In genomic region chr4:38856046-38856445, GRCh38 we compare ENCODE assay signal across 8 cellular contexts. TPM values are rescaled to one million over a fixed set of nuclear protein-coding genes. Genes with fewer than 3 reads are reported as not detected.
DNase-seq lines count a peak whose midpoint lies in the region; ATAC-seq, FAIRE-seq and TF ChIP-seq lines count a peak whose summit lies in the region.

No MANE protein-coding gene starts in this region.

- no peak for TF ChIP-seq EP300 in K562 (IDR thresholded peaks at IDR 0.05; ENCODE audit: low read length)

- H3K27ac Mint-ChIP-seq in naive thymus-derived CD8-positive, alpha-beta T cell = peak overlapping the region; percentile 39 to 94 (median 88)

- WGBS in K562 (ENCODE audit: insufficient coverage, low coverage, missing lambda C conversion rate) = 19% methylated on average over 4 of the region's 4 CpGs

- TSS peak; percentile 68 for BruUV-seq in K562 (replicated peaks; lab: Mats Ljungman, UMichigan)

- H3K9me1 ChIP-seq in K562 (ENCODE audit: control insufficient read depth, insufficient read depth, low read length) = no peaks in the 10 kb centered on the region

- H3K36me3 ChIP-seq in DND-41 (ENCODE audit: insufficient read depth, low read length) (no peaks in the 10 kb centered on the region), K562 (ENCODE audit: control insufficient read depth, insufficient read depth, low read length) (no peaks in the 10 kb centered on the region)

- FAIRE-seq in K562 (lab: Jason Lieb, UNC) (no peak), GM19239 (lab: Jason Lieb, UNC) (no peak)

- H4K20me1 ChIP-seq in DND-41 (ENCODE audit: insufficient read depth, low read length) (no peaks in the 10 kb centered on the region), K562 (replicated peaks; ENCODE audit: control insufficient read depth, insufficient read depth, low read length) (no peaks in the 10 kb centered on the region)

- DNase-seq in DND-41 (peak; percentile 37), M059J (ENCODE audit: low read depth) (peak; percentile 10), K562 (ENCODE audit: extremely low read depth in 1 of 4, low spot score in 3 of 4) (no peak), GM19239 (ENCODE audit: insufficient read length, low spot score) (no peak), foreskin fibroblast (no peak), posterior vena cava (ENCODE audit: low spot score) (no peak)
- no peak for DNase-seq in naive thymus-derived CD8-positive, alpha-beta T cell

- H3K4me3 ChIP-seq in DND-41 (ENCODE audit: low read depth in 1 of 2, low read length in 2 of 2) (peak overlapping the region in 1 of 2 experiments; percentile 41; a peak in 1 of 4 replicates), K562 (peak overlapping the region; percentile 20; the same call in 1 of the 2 replicates), foreskin fibroblast (ENCODE audit: low read depth in 1 of 2, low read length in 2 of 2) (no peak overlapping the region)

- H3K4me1 ChIP-seq in DND-41 (ENCODE audit: insufficient read depth, low read length) (peaks cover 29% of the 10 kb centered on the region), K562 (replicated peaks in 1 of 2; ENCODE audit: control insufficient read depth in 2 of 2, insufficient read depth in 2 of 2, low read length in 2 of 2) (peaks cover 0 to 20% of the 10 kb centered on the region in 2 experiments; a peak in 3 of 5 replicates)

- POLR2A ChIA-PET in K562 (lab: Yijun Ruan, JAX) = interaction anchor here (0.7 to 1.7 kb wide), 4 partner anchors 12 to 534 kb away, joined by 3 to 5 read pairs (median 4); no protein-coding TSS in a partner anchor
- POLR2A ChIA-PET in naive thymus-derived CD8-positive, alpha-beta T cell (lab: Charles Lee) = interaction anchor here (1.0 to 1.4 kb wide), 2 partner anchors 10 to 94 kb away, joined by 3 to 5 read pairs; no protein-coding TSS in a partner anchor

- TF ChIP-seq CTCF in DND-41 (IDR thresholded peaks at IDR 0.05; ENCODE audit: borderline replicate concordance, extremely low read depth, low read length, poor library complexity, severe bottlenecking) = no peak
- TF ChIP-seq CTCF in K562 (IDR thresholded peaks at IDR 0.05 in 2 of 3, conservative IDR thresholded peaks at IDR 0.05 in 1 of 3; ENCODE audit: insufficient read depth in 2 of 3, low read depth in 1 of 3, low read length in 3 of 3) = no peak
- no peak for TF ChIP-seq CTCF in foreskin fibroblast (IDR thresholded peaks at IDR 0.05; ENCODE audit: low read depth, low read length)

- CTCF ChIA-PET in K562 (lab: Yijun Ruan, JAX; ENCODE audit: low intra/inter-chr PET ratio) = interaction anchor here (2.1 kb wide), 1 partner anchor 96 kb away, joined by 11 read pairs; no protein-coding TSS in a partner anchor

- peak overlapping the region; percentile 24; the same call in 1 of the 2 replicates for H3K9ac ChIP-seq in DND-41 (ENCODE audit: low read depth, low read length)
- H3K9ac ChIP-seq in K562 (ENCODE audit: insufficient read depth in 1 of 2, low read depth in 2 of 2, low read length in 2 of 2) = peak overlapping the region in 1 of 2 experiments; percentile 57; a peak in 2 of 4 replicates

- peaks cover 0 to 9% (median 2%) of the 10 kb centered on the region in 9 donors for H3K9me3 Mint-ChIP-seq in naive thymus-derived CD8-positive, alpha-beta T cell

- H3K27ac ChIP-seq in DND-41 (ENCODE audit: low read length) = no peak overlapping the region
- H3K27ac ChIP-seq in K562 (ENCODE audit: extremely low read depth, low read depth, low read length) = peak overlapping the region; percentile 54; the same call in 1 of the 3 replicates

- in situ Hi-C loops in K562 (cut with MboI) = no loop called here

- H3K27me3 Mint-ChIP-seq in naive thymus-derived CD8-positive, alpha-beta T cell = no peaks in the 10 kb centered on the region

- H3K9me3 ChIP-seq in DND-41 (ENCODE audit: insufficient read depth, low read length, severe bottlenecking) (no peaks in the 10 kb centered on the region), K562 (replicated peaks; ENCODE audit: control insufficient read depth, insufficient read depth, low read depth, low read length) (no peaks in the 10 kb centered on the region)

- ATAC-seq in DND-41 (ENCODE audit: insufficient read depth, low read depth) (peak; percentile 67), K562 (peak; percentile 46), GM19023 (IDR thresholded peaks at IDR 0.05; ENCODE audit: unreplicated experiment) (no peak)
- peak; percentile 37 to 46 for ATAC-seq in naive thymus-derived CD8-positive, alpha-beta T cell

- TF ChIP-seq POLR2A in K562 (conservative IDR thresholded peaks at IDR 0.05) = no peak

- H2AFZ ChIP-seq in DND-41 (ENCODE audit: low read depth, low read length) (no peak overlapping the region), K562 (ENCODE audit: low read depth, low read length) (peak overlapping the region; percentile 88)

- no peaks in the 10 kb centered on the region for H3K79me2 ChIP-seq in DND-41 (ENCODE audit: insufficient read depth, low read length)
- no peaks in the 10 kb centered on the region for H3K79me2 ChIP-seq in K562 (ENCODE audit: control insufficient read depth, insufficient read depth, low read length)

- peak overlapping the region; percentile 39 to 91 (median 64) for H3K4me3 Mint-ChIP-seq in naive thymus-derived CD8-positive, alpha-beta T cell

- no peak for TF ChIP-seq RAD21 in K562 (CRISPR knock-in tag; conservative IDR thresholded peaks at IDR 0.05 in 1 of 2, IDR thresholded peaks at IDR 0.05 in 1 of 2)

- no peaks in the 10 kb centered on the region for H3K27me3 ChIP-seq in DND-41 (ENCODE audit: insufficient read depth, low read length, poor library complexity)
- no peaks in the 10 kb centered on the region for H3K27me3 ChIP-seq in K562 (ENCODE audit: control insufficient read depth in 2 of 2, insufficient read depth in 2 of 2, low read length in 2 of 2)

- peaks cover 0 to 3% (median 0%) of the 10 kb centered on the region in 3 donors for H3K36me3 Mint-ChIP-seq in naive thymus-derived CD8-positive, alpha-beta T cell

- intact Hi-C loops in K562 (cut with micrococcal nuclease) (loop anchor here (2.0 to 5.0 kb wide), 3 partner anchors 74 to 794 kb away; partner anchors contain the start of gene TLR10), posterior vena cava (cut with DNase I) (no loop called here)

- H3K4me1 Mint-ChIP-seq in naive thymus-derived CD8-positive, alpha-beta T cell = peaks cover 20 to 58% (median 36%) of the 10 kb centered on the region in 4 donors

- H3K4me2 ChIP-seq in DND-41 (ENCODE audit: insufficient read depth, low read length) (peak overlapping the region; percentile 60), K562 (ENCODE audit: insufficient read depth, low read length) (peak overlapping the region; percentile 50)

RNA-seq across cellular contexts. Expression of gene TLR6, which starts 0.6 kb away (rescaled TPM):
- 2.3 and 2.8 TPM in 2 replicates for total RNA-seq in M059J (2014; rRNA removed; shearing (Covaris generic))
- 1.7 and 5.7 TPM in 2 replicates for total RNA-seq in K562 (2011; cell fraction: chromatin; rRNA removed; ENCODE audit: low replicate concordance)
- 1.0 and 1.4 TPM in 2 replicates for total RNA-seq in K562 (2011; cell fraction: nucleolus; rRNA removed)
- 2.3 and 3.6 TPM in 2 replicates for total RNA-seq in K562 (2011; cell fraction: nucleoplasm; rRNA removed)
- total RNA-seq in K562 (2014; rRNA removed) = 0.64 and 0.65 TPM in 2 replicates
- total RNA-seq in K562 (2014; rRNA removed; fragmentation: Illumina TruSeq; extraction: Trizol) = 1.4 and 1.6 TPM in 2 replicates
- total RNA-seq in K562 (2015; rRNA removed; fragmentation: Illumina TruSeq; extraction: Trizol) = 0.68 and 0.91 TPM in 2 replicates
- 0.95 and 1.5 TPM in 2 replicates for total RNA-seq in K562 (2021)
- 0.69 and 1.9 TPM in 2 replicates for polyA plus RNA-seq in K562 (2011; rRNA removed)
- 0.36 and 0.41 TPM in 2 replicates for polyA plus RNA-seq in K562 (2011; cell fraction: cytosol; rRNA removed)
- 0.45 and 0.51 TPM in 2 replicates for polyA plus RNA-seq in K562 (2011; cell fraction: nucleus; rRNA removed)
- 0.76 and 1.0 TPM in 2 replicates for polyA plus RNA-seq in K562 (2012)
- polyA plus RNA-seq in K562 (2014; fragmentation: Illumina TruSeq; extraction: Trizol) = 1.1 and 1.3 TPM in 2 replicates
- under 1 TPM; 0.08 to 0.45 TPM for polyA plus RNA-seq in K562 (2014; fragmentation: Nextera tagmentation; extraction: Ambion mirVana)
- polyA plus RNA-seq in K562 (2014; rRNA removed) = 0.62 and 1.00 TPM in 2 replicates
- polyA minus RNA-seq in K562 (2011; rRNA and poly(A)+ RNA removed) = 1.7 and 2.6 TPM in 2 replicates
- 0.46 and 1.3 TPM in 2 replicates for polyA minus RNA-seq in K562 (2011; cell fraction: cytosol; rRNA and poly(A)+ RNA removed)
- 0.54 and 0.67 TPM in 2 replicates for polyA minus RNA-seq in K562 (2011; cell fraction: nucleus; rRNA and poly(A)+ RNA removed)
- 1 to 10 TPM; 4.0 to 4.1 TPM for total RNA-seq in naive thymus-derived CD8-positive, alpha-beta T cell
- under 1 TPM in 1 of 3 donors, not detected in 2; 0.29 TPM for polyA plus RNA-seq in naive thymus-derived CD8-positive, alpha-beta T cell
- total RNA-seq in posterior vena cava = 1 to 10 TPM; 4.9 to 6.0 TPM

RNA-seq across cellular contexts. Expression of gene FAM114A1, which starts 11.6 kb away (rescaled TPM):
- total RNA-seq in M059J (2014; rRNA removed; shearing (Covaris generic)) = 98.0 and 156 TPM in 2 replicates
- 39.9 and 41.6 TPM in 2 replicates for total RNA-seq in K562 (2011; cell fraction: chromatin; rRNA removed; ENCODE audit: low replicate concordance)
- 22.4 and 27.0 TPM in 2 replicates for total RNA-seq in K562 (2011; cell fraction: nucleolus; rRNA removed)
- total RNA-seq in K562 (2011; cell fraction: nucleoplasm; rRNA removed) = 20.4 and 26.9 TPM in 2 replicates
- 2.6 and 3.1 TPM in 2 replicates for total RNA-seq in K562 (2014; rRNA removed)
- total RNA-seq in K562 (2014; rRNA removed; fragmentation: Illumina TruSeq; extraction: Trizol) = 4.3 and 5.3 TPM in 2 replicates
- total RNA-seq in K562 (2015; rRNA removed; fragmentation: Illumina TruSeq; extraction: Trizol) = 4.4 and 5.0 TPM in 2 replicates
- total RNA-seq in K562 (2021) = 5.1 and 6.6 TPM in 2 replicates
- 12.0 and 25.4 TPM in 2 replicates for polyA plus RNA-seq in K562 (2011; rRNA removed)
- 12.8 and 23.1 TPM in 2 replicates for polyA plus RNA-seq in K562 (2011; cell fraction: cytosol; rRNA removed)
- polyA plus RNA-seq in K562 (2011; cell fraction: nucleus; rRNA removed) = 12.7 and 20.4 TPM in 2 replicates
- polyA plus RNA-seq in K562 (2012) = 3.7 and 6.7 TPM in 2 replicates
- 3.4 and 5.4 TPM in 2 replicates for polyA plus RNA-seq in K562 (2014; fragmentation: Illumina TruSeq; extraction: Trizol)
- 1 to 10 TPM; 1.8 to 2.6 TPM for polyA plus RNA-seq in K562 (2014; fragmentation: Nextera tagmentation; extraction: Ambion mirVana)
- polyA plus RNA-seq in K562 (2014; rRNA removed) = 4.5 and 5.3 TPM in 2 replicates
- 13.6 and 24.1 TPM in 2 replicates for polyA minus RNA-seq in K562 (2011; rRNA and poly(A)+ RNA removed)
- polyA minus RNA-seq in K562 (2011; cell fraction: cytosol; rRNA and poly(A)+ RNA removed) = 3.8 and 7.8 TPM in 2 replicates
- polyA minus RNA-seq in K562 (2011; cell fraction: nucleus; rRNA and poly(A)+ RNA removed) = 6.9 and 27.2 TPM in 2 replicates
- under 1 TPM in 1 of 2 experiments, not detected in 1; 0.34 TPM for total RNA-seq in naive thymus-derived CD8-positive, alpha-beta T cell
- not detected for polyA plus RNA-seq in naive thymus-derived CD8-positive, alpha-beta T cell
- total RNA-seq in posterior vena cava = 100 to 1,000 TPM in 1 of 2 donors, 10 to 100 TPM in 1; 90.2 to 111 TPM

RNA-seq across cellular contexts. Expression of gene TLR1, which starts 51.5 kb away (rescaled TPM):
- total RNA-seq in M059J (2014; rRNA removed; shearing (Covaris generic)) = 3.2 and 5.5 TPM in 2 replicates
- total RNA-seq in K562 (2011; cell fraction: chromatin; rRNA removed; ENCODE audit: low replicate concordance) = 0.49 and 0.74 TPM in 2 replicates
- total RNA-seq in K562 (2011; cell fraction: nucleolus; rRNA removed) = 0.33 and 0.53 TPM in 2 replicates
- 0.69 and 0.73 TPM in 2 replicates for total RNA-seq in K562 (2011; cell fraction: nucleoplasm; rRNA removed)
- total RNA-seq in K562 (2014; rRNA removed) (0.14 and 0.57 TPM in 2 replicates), K562 (2014; rRNA removed; fragmentation: Illumina TruSeq; extraction: Trizol) (0.33 and 0.38 TPM in 2 replicates), K562 (2015; rRNA removed; fragmentation: Illumina TruSeq; extraction: Trizol) (0.41 and 0.47 TPM in 2 replicates), K562 (2021) (0.25 and 0.29 TPM in 2 replicates), posterior vena cava (10 to 100 TPM; 11.1 to 15.8 TPM)
- polyA plus RNA-seq in K562 (2011; rRNA removed) (0.14 and 0.22 TPM in 2 replicates), K562 (2014; fragmentation: Illumina TruSeq; extraction: Trizol) (0.24 and 0.33 TPM in 2 replicates), K562 (2014; fragmentation: Nextera tagmentation; extraction: Ambion mirVana) (under 1 TPM; 0.22 to 0.49 TPM), K562 (2014; rRNA removed) (0.03 and 0.11 TPM in 2 replicates)
- 0.03 and 0.07 TPM in 2 replicates for polyA plus RNA-seq in K562 (2011; cell fraction: cytosol; rRNA removed)
- 0.29 and 0.57 TPM in 2 replicates for polyA plus RNA-seq in K562 (2011; cell fraction: nucleus; rRNA removed)
- polyA plus RNA-seq in K562 (2012) = 0.25 and 0.91 TPM in 2 replicates
- 0.39 and 0.46 TPM in 2 replicates for polyA minus RNA-seq in K562 (2011; rRNA and poly(A)+ RNA removed)
- polyA minus RNA-seq in K562 (2011; cell fraction: cytosol; rRNA and poly(A)+ RNA removed) = not detected in 2 replicates
- 0.40 TPM in 1 of 2 replicates, not detected in the other for polyA minus RNA-seq in K562 (2011; cell fraction: nucleus; rRNA and poly(A)+ RNA removed)
- 10 to 100 TPM; 11.1 to 13.3 TPM for total RNA-seq in naive thymus-derived CD8-positive, alpha-beta T cell
- 1 to 10 TPM; 7.1 to 7.9 (median 7.4) TPM for polyA plus RNA-seq in naive thymus-derived CD8-positive, alpha-beta T cell

Comparison
In these comparisons a context has a peak if more than half of its experiments do, and no peak if none do; other contexts are left out.
1. DNase-seq: peak in DND-41 (single experiment) and M059J (single experiment); none in K562 (0 of 4), naive thymus-derived CD8-positive, alpha-beta T cell (0 of 10), GM19239 (single experiment), foreskin fibroblast (0 of 2) and posterior vena cava (single experiment).